In genomic region chr1:67451377-67451776, GRCh38 we compare ENCODE assay signal across 16 cellular contexts. TPM values are rescaled to one million over a fixed set of nuclear protein-coding genes. Genes with fewer than 3 reads are reported as not detected.
DNase-seq lines count a peak whose midpoint lies in the region; ATAC-seq, FAIRE-seq and TF ChIP-seq lines count a peak whose summit lies in the region.
"Had no signal": no experiment of that assay in that cellular context is flagged by ENCODE, and none has a peak within 500 bp of the region (broad histone marks: within the 10 kb centered on the region; RNA-seq: fewer than 3 reads in every experiment).

No MANE protein-coding gene starts in this region.

- TF ChIP-seq RAD21 in HepG2 (CRISPR knock-in tag; IDR thresholded peaks at IDR 0.05), result no peak

- H3K4me2 ChIP-seq in HepG2 (ENCODE audit: low read depth, low read length) (no peak overlapping the region), parathyroid adenoma (ENCODE audit: low read length) (peak overlapping the region; percentile 25)

- no peak overlapping the region for H3K9ac ChIP-seq in HepG2 (ENCODE audit: insufficient read depth, low read depth, low read length)
- no peak overlapping the region for H3K9ac ChIP-seq in endodermal cell (ENCODE audit: extremely low read depth, low read length, poor library complexity, severe bottlenecking)
- no peak overlapping the region for H3K9ac ChIP-seq in parathyroid adenoma

- H3K79me2 ChIP-seq in HepG2 (ENCODE audit: insufficient read depth, low read length), result no peaks in the 10 kb centered on the region
- H3K79me2 ChIP-seq in parathyroid adenoma, result no peaks in the 10 kb centered on the region

- no peak overlapping the region for H3K27ac ChIP-seq in HepG2 (ENCODE audit: extremely low read length, insufficient read depth, low read length)
- H3K27ac ChIP-seq in right lobe of liver, result no peak overlapping the region
- H3K27ac ChIP-seq in endodermal cell (ENCODE audit: low read depth, low read length), result no peak overlapping the region
- peak overlapping the region; percentile 85 for H3K27ac ChIP-seq in parathyroid adenoma
- H3K27ac ChIP-seq: 22Rv1 had no signal

- TF ChIP-seq CTCF in HepG2 (CRISPR knock-in tag; IDR thresholded peaks at IDR 0.05), result no peak
- TF ChIP-seq CTCF in right lobe of liver (IDR thresholded peaks at IDR 0.05), result no peak
- TF ChIP-seq CTCF in endodermal cell (conservative IDR thresholded peaks at IDR 0.05), result no peak
- TF ChIP-seq CTCF in parathyroid adenoma (IDR thresholded peaks at IDR 0.05), result no peak

- H2AFZ ChIP-seq in HepG2 (ENCODE audit: low read length) (no peak overlapping the region), parathyroid adenoma (peak overlapping the region; percentile 64)

- no peak for TF ChIP-seq EP300 in HepG2 (IDR thresholded peaks at IDR 0.05; ENCODE audit: low read depth in 2 of 2, low read length in 2 of 2)
- no peak for TF ChIP-seq EP300 in HepG2 (CRISPR knock-in tag; IDR thresholded peaks at IDR 0.05; ENCODE audit: borderline replicate concordance)

- H3K27me3 Mint-ChIP-seq in endodermal cell (ENCODE audit: insufficient read depth), result peaks cover 75% of the 10 kb centered on the region

- H3K4me3 ChIP-seq in HepG2 (replicated peaks in 1 of 3; ENCODE audit: insufficient read depth in 1 of 3, low read depth in 2 of 3, low read length in 3 of 3) (no peak overlapping the region), right lobe of liver (no peak overlapping the region), endodermal cell (ENCODE audit: low read length) (peak overlapping the region; percentile 37), parathyroid adenoma (ENCODE audit: low read depth, low read length) (peak overlapping the region; percentile 25)

- H3K36me3 Mint-ChIP-seq in endodermal cell (ENCODE audit: low read depth), result no peaks in the 10 kb centered on the region
- H3K36me3 Mint-ChIP-seq: CD14-positive monocyte; CD8-positive, alpha-beta memory T cell had no signal

- no peak overlapping the region for H3K27ac Mint-ChIP-seq in endodermal cell
- H3K27ac Mint-ChIP-seq: CD14-positive monocyte; CD8-positive, alpha-beta memory T cell had no signal

- H3K27me3 ChIP-seq in HepG2 (ENCODE audit: control insufficient read depth in 1 of 2, insufficient read depth in 2 of 2, low read length in 2 of 2) (no peaks in the 10 kb centered on the region; a peak in 1 of 5 replicates), right lobe of liver (no peaks in the 10 kb centered on the region), endodermal cell (ENCODE audit: control insufficient read depth, insufficient read depth, low read length, poor library complexity, severe bottlenecking) (peaks cover 78% of the 10 kb centered on the region), parathyroid adenoma (ENCODE audit: control insufficient read depth, insufficient read depth, low read length) (no peaks in the 10 kb centered on the region)

- H3K4me1 ChIP-seq in HepG2 (ENCODE audit: insufficient read depth, low read length) (peaks cover 10% of the 10 kb centered on the region), right lobe of liver (no peaks in the 10 kb centered on the region), endodermal cell (ENCODE audit: control insufficient read depth, insufficient read depth, low read length) (peaks cover 4% of the 10 kb centered on the region), parathyroid adenoma (peaks cover 9% of the 10 kb centered on the region)

- no TSS peak for BruUV-seq in HepG2 (replicated peaks; lab: Mats Ljungman, UMichigan)

- H4K20me1 ChIP-seq in HepG2 (ENCODE audit: insufficient read depth, low read length), result no peaks in the 10 kb centered on the region

- 22% methylated on average over 2 of the region's 2 CpGs for WGBS in HepG2 (ENCODE audit: low lambda C conversion rate)
- 54% methylated on average over 2 of the region's 2 CpGs for WGBS in right lobe of liver (ENCODE audit: insufficient coverage, low coverage, low lambda C conversion rate, missing lambda C conversion rate)
- WGBS in endodermal cell (ENCODE audit: insufficient coverage in 1 of 2, insufficient read length in 1 of 2), 2 experiments, result 45 to 57% methylated on average over 1 to 2 of the region's 2 CpGs

- intact Hi-C loops in HepG2 (cut with micrococcal nuclease; ENCODE audit: unreplicated experiment) (no loop called here), right lobe of liver (cut with DNase I) (no loop called here)

- DNase-seq in HepG2 (ENCODE audit: low spot score) (no peak), right lobe of liver (no peak), endodermal cell (no peak), NCI-H82 (lab: John Stamatoyannopoulos, UW) (no peak)
- DNase-seq: CD8-positive, alpha-beta memory T cell; DND-41; GDM1 had no signal

- no peak overlapping the region for H3K4me3 Mint-ChIP-seq in endodermal cell
- H3K4me3 Mint-ChIP-seq: CD14-positive monocyte; CD8-positive, alpha-beta memory T cell had no signal

- POLR2A ChIA-PET in HepG2 (lab: Yijun Ruan, JAX), result no interaction called here

- CTCF ChIA-PET in HepG2 (lab: Yijun Ruan, JAX; ENCODE audit: low intra/inter-chr PET ratio, low total read pairs), result no interaction called here

- in situ Hi-C loops in HepG2 (cut with HindIII; ENCODE audit: extremely low pct_ligation_motif_present, low pct_unique_long_range_greater_than_20kb), result no loop called here

- H3K36me3 ChIP-seq in HepG2 (replicated peaks in 1 of 2; ENCODE audit: control insufficient read depth in 1 of 2, insufficient read depth in 2 of 2, low read length in 2 of 2), result no peaks in the 10 kb centered on the region
- H3K36me3 ChIP-seq in right lobe of liver, result no peaks in the 10 kb centered on the region
- no peaks in the 10 kb centered on the region for H3K36me3 ChIP-seq in endodermal cell (ENCODE audit: control insufficient read depth, insufficient read depth, low read length)
- no peaks in the 10 kb centered on the region for H3K36me3 ChIP-seq in parathyroid adenoma (ENCODE audit: control insufficient read depth, insufficient read depth, low read length)

- TF ChIP-seq POLR2A in HepG2 (IDR thresholded peaks at IDR 0.05; ENCODE audit: insufficient read depth in 1 of 2, low read depth in 2 of 2, low read length in 2 of 2), result no peak
- TF ChIP-seq POLR2A in right lobe of liver (IDR thresholded peaks at IDR 0.05), result no peak

- peaks cover 26% of the 10 kb centered on the region for H3K4me1 Mint-ChIP-seq in endodermal cell
- H3K4me1 Mint-ChIP-seq: CD14-positive monocyte had no signal

- FAIRE-seq in HepG2 (lab: Jason Lieb, UNC), result no peak
- FAIRE-seq: GM12892, GM19239 had no signal

- H3K9me3 ChIP-seq in HepG2 (ENCODE audit: low read length) (no peaks in the 10 kb centered on the region), right lobe of liver (no peaks in the 10 kb centered on the region), endodermal cell (ENCODE audit: control insufficient read depth, low read length) (no peaks in the 10 kb centered on the region), parathyroid adenoma (ENCODE audit: control insufficient read depth, low read length) (no peaks in the 10 kb centered on the region)
- H3K9me3 ChIP-seq: Caco-2 had no signal

- ATAC-seq in HepG2 (no peak), right lobe of liver (no peak), HG03135 (IDR thresholded peaks at IDR 0.05; ENCODE audit: unreplicated experiment) (no peak), GM18520 (IDR thresholded peaks at IDR 0.05; ENCODE audit: unreplicated experiment) (no peak), HG02973 (IDR thresholded peaks at IDR 0.05; ENCODE audit: unreplicated experiment) (no peak)

- H3K9me3 Mint-ChIP-seq in endodermal cell, result no peaks in the 10 kb centered on the region
- H3K9me3 Mint-ChIP-seq: CD14-positive monocyte; CD8-positive, alpha-beta memory T cell had no signal

TF ChIP-seq in HepG2, 621 proteins besides CTCF, POLR2A, EP300 and RAD21:
- TF ChIP-seq SMARCC2 (IDR thresholded peaks at IDR 0.05), result no peak
- peak; percentile 28 for TF ChIP-seq HNRNPK (IDR thresholded peaks at IDR 0.05; ENCODE audit: low read depth, low read length, poor library complexity, severe bottlenecking)
- TF ChIP-seq ZC3H4 (CRISPR knock-in tag; IDR thresholded peaks at IDR 0.05; ENCODE audit: borderline replicate concordance), result no peak

RNA-seq across cellular contexts. Expression of gene SERBP1, which starts 21.2 kb away (rescaled TPM):
- total RNA-seq in HepG2 (2016; rRNA removed; fragmentation: Illumina TruSeq; extraction: Trizol), result 281 and 464 TPM in 2 replicates
- 42.0 and 47.1 TPM in 2 replicates for total RNA-seq in HepG2 (2016; cell fraction: cytosol; rRNA removed; fragmentation: Illumina TruSeq; extraction: Trizol; ENCODE audit: low read depth)
- total RNA-seq in HepG2 (2016; cell fraction: insoluble cytoplasmic fraction; rRNA removed; fragmentation: Illumina TruSeq; extraction: Trizol), result 285 and 448 TPM in 2 replicates
- 101 and 110 TPM in 2 replicates for total RNA-seq in HepG2 (2016; cell fraction: membrane; rRNA removed; fragmentation: Illumina TruSeq; extraction: Trizol)
- 159 and 166 TPM in 2 replicates for total RNA-seq in HepG2 (2016; cell fraction: nucleus; rRNA removed; fragmentation: Illumina TruSeq; extraction: Trizol)
- 129 and 175 TPM in 2 replicates for polyA plus RNA-seq in HepG2 (2011; rRNA removed)
- 135 and 152 TPM in 2 replicates for polyA plus RNA-seq in HepG2 (2011; cell fraction: cytosol; rRNA removed)
- 36.3 and 45.4 TPM in 2 replicates for polyA plus RNA-seq in HepG2 (2011; cell fraction: nucleus; rRNA removed)
- polyA plus RNA-seq in HepG2 (2012), result 205 and 282 TPM in 2 replicates
- 49.9 and 50.6 TPM in 2 replicates for polyA plus RNA-seq in HepG2 (2016; cell fraction: cytosol; fragmentation: Illumina TruSeq; extraction: Trizol; ENCODE audit: low read depth)
- 619 and 673 TPM in 2 replicates for polyA plus RNA-seq in HepG2 (2016; cell fraction: insoluble cytoplasmic fraction; fragmentation: Illumina TruSeq; extraction: Trizol; ENCODE audit: low read depth)
- polyA plus RNA-seq in HepG2 (2016; cell fraction: membrane; fragmentation: Illumina TruSeq; extraction: Trizol; ENCODE audit: low read depth), result 96.8 and 107 TPM in 2 replicates
- polyA plus RNA-seq in HepG2 (2016; cell fraction: nucleus; fragmentation: Illumina TruSeq; extraction: Trizol; ENCODE audit: insufficient read depth, low read depth), result 230 and 231 TPM in 2 replicates
- 87.0 and 114 TPM in 2 replicates for polyA minus RNA-seq in HepG2 (2011; rRNA and poly(A)+ RNA removed; ENCODE audit: low replicate concordance)
- polyA minus RNA-seq in HepG2 (2011; cell fraction: cytosol; rRNA and poly(A)+ RNA removed), result 138 and 157 TPM in 2 replicates
- 137 and 140 TPM in 2 replicates for polyA minus RNA-seq in HepG2 (2011; cell fraction: nucleus; rRNA and poly(A)+ RNA removed)
- 100 to 1,000 TPM in 3 of 6 experiments, 10 to 100 TPM in 3; 65.6 to 156 (median 96.6) TPM for total RNA-seq in right lobe of liver
- total RNA-seq in endodermal cell, result 100 to 1,000 TPM; 312 to 331 TPM
- 328 TPM for polyA plus RNA-seq in endodermal cell (2013, experiment 1 of 2)
- polyA plus RNA-seq in endodermal cell (2013, experiment 2 of 2), result 302 TPM

Comparison
In these comparisons a context has a peak if more than half of its experiments do, and no peak if none do; other contexts are left out.
1. H3K4me3 ChIP-seq: peak in endodermal cell (single experiment) and parathyroid adenoma (single experiment); none in HepG2 (0 of 3) and right lobe of liver (0 of 3).